3 cellular contexts compared by ENCODE assay signal in genomic region chr6:89194559-89194958, GRCh38.
TF ChIP-seq lines count a peak whose summit lies in the region.

No MANE protein-coding gene starts in this region.

TF ChIP-seq in HepG2, 621 proteins besides CTCF, POLR2A, EP300 and RAD21:
- TF ChIP-seq SAFB2 (CRISPR knock-in tag; IDR thresholded peaks at IDR 0.05; ENCODE audit: borderline replicate concordance, low read depth) = no peak
- no peak for TF ChIP-seq PRPF4 (IDR thresholded peaks at IDR 0.05; ENCODE audit: low read depth, low read length, poor library complexity, severe bottlenecking)
- TF ChIP-seq NFE2L1 (CRISPR knock-in tag; IDR thresholded peaks at IDR 0.05; ENCODE audit: borderline replicate concordance) = no peak
- TF ChIP-seq TEAD3 (CRISPR knock-in tag; optimal IDR thresholded peaks at IDR 0.05; ENCODE audit: borderline replicate concordance) = no peak
- no peak for TF ChIP-seq ZBTB3 (CRISPR knock-in tag; IDR thresholded peaks at IDR 0.05; ENCODE audit: borderline replicate concordance, low read depth)
- peak; percentile 93; the same call in 1 of the 2 replicates for TF ChIP-seq ZNF160 (CRISPR knock-in tag; IDR thresholded peaks at IDR 0.05)

TF ChIP-seq in HEK293, 187 proteins besides CTCF, POLR2A, EP300 and RAD21:
- no peak for TF ChIP-seq ZNF302 (tag by site-specific recombination; IDR thresholded peaks at IDR 0.05; ENCODE audit: low read depth)
- TF ChIP-seq SETDB1 (IDR thresholded peaks at IDR 0.05; ENCODE audit: insufficient read length, low read length) = peak; percentile 22

TF ChIP-seq in K562, 482 proteins besides CTCF, POLR2A, EP300 and RAD21:
- TF ChIP-seq NFRKB (IDR thresholded peaks at IDR 0.05; ENCODE audit: low read depth) (no peak), CBX3 (IDR thresholded peaks at IDR 0.05; ENCODE audit: borderline replicate concordance in 1 of 2, low read length in 2 of 2) (0 out of 3 replicates have a peak, but pooled peaks of 1 of the 2 experiments have one; percentile 34), TRIM24 (IDR thresholded peaks at IDR 0.05) (peak; percentile 25 to 41; a peak in 1 of 4 replicates)
